ENCODE assay signal across 2 cellular contexts in the genomic region with DNA sequence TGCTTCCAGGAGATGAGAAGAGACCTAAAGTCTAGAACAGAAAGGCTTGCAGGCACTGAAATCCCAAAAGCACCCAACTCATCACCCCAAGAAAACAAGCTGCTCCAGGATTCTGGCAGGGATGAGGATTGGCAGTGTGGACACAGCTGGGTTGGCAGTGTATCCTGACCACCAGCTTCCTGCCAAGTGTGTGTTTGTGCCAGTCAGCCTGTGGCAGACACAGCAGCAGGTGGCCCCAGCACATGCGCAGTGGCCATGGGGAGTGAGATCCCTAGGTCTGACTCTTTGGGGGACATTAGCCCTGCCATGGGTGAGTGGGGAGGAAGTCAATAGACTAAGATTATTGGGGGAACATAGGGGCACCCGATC.
TF ChIP-seq lines count a peak whose summit lies in the region.

No MANE protein-coding gene starts in this region.

TF ChIP-seq in SK-N-SH treated with all-trans-retinoic acid at 6 μM for 48 hours, 23 proteins besides CTCF, POLR2A, EP300 and RAD21 (continued from another document):
- no peak for TF ChIP-seq TCF4 (CRISPR knock-in tag; IDR thresholded peaks at IDR 0.05; ENCODE audit: borderline replicate concordance)
- TF ChIP-seq, protein P1, sequence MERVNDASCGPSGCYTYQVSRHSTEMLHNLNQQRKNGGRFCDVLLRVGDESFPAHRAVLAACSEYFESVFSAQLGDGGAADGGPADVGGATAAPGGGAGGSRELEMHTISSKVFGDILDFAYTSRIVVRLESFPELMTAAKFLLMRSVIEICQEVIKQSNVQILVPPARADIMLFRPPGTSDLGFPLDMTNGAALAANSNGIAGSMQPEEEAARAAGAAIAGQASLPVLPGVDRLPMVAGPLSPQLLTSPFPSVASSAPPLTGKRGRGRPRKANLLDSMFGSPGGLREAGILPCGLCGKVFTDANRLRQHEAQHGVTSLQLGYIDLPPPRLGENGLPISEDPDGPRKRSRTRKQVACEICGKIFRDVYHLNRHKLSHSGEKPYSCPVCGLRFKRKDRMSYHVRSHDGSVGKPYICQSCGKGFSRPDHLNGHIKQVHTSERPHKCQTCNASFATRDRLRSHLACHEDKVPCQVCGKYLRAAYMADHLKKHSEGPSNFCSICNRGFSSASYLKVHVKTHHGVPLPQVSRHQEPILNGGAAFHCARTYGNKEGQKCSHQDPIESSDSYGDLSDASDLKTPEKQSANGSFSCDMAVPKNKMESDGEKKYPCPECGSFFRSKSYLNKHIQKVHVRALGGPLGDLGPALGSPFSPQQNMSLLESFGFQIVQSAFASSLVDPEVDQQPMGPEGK (CRISPR knock-in tag; IDR thresholded peaks at IDR 0.05; ENCODE audit: borderline replicate concordance) = no peak
- TF ChIP-seq ZC3H10 (CRISPR knock-in tag; IDR thresholded peaks at IDR 0.05) = no peak
- no peak for TF ChIP-seq ZNF70 (CRISPR knock-in tag; IDR thresholded peaks at IDR 0.05)
- TF ChIP-seq RARB (CRISPR knock-in tag; IDR thresholded peaks at IDR 0.05) = no peak
- TF ChIP-seq TOX (CRISPR knock-in tag; IDR thresholded peaks at IDR 0.05; ENCODE audit: borderline replicate concordance) = no peak
- TF ChIP-seq BACH2 (CRISPR knock-in tag; IDR thresholded peaks at IDR 0.05; ENCODE audit: borderline replicate concordance) = no peak
- TF ChIP-seq, protein P2, sequence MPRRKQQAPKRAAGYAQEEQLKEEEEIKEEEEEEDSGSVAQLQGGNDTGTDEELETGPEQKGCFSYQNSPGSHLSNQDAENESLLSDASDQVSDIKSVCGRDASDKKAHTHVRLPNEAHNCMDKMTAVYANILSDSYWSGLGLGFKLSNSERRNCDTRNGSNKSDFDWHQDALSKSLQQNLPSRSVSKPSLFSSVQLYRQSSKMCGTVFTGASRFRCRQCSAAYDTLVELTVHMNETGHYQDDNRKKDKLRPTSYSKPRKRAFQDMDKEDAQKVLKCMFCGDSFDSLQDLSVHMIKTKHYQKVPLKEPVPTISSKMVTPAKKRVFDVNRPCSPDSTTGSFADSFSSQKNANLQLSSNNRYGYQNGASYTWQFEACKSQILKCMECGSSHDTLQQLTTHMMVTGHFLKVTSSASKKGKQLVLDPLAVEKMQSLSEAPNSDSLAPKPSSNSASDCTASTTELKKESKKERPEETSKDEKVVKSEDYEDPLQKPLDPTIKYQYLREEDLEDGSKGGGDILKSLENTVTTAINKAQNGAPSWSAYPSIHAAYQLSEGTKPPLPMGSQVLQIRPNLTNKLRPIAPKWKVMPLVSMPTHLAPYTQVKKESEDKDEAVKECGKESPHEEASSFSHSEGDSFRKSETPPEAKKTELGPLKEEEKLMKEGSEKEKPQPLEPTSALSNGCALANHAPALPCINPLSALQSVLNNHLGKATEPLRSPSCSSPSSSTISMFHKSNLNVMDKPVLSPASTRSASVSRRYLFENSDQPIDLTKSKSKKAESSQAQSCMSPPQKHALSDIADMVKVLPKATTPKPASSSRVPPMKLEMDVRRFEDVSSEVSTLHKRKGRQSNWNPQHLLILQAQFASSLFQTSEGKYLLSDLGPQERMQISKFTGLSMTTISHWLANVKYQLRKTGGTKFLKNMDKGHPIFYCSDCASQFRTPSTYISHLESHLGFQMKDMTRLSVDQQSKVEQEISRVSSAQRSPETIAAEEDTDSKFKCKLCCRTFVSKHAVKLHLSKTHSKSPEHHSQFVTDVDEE (CRISPR knock-in tag; IDR thresholded peaks at IDR 0.05) = no peak
- TF ChIP-seq ZFP30 (CRISPR knock-in tag; IDR thresholded peaks at IDR 0.05) = no peak
- no peak for TF ChIP-seq ISL1 (CRISPR knock-in tag; IDR thresholded peaks at IDR 0.05)
- TF ChIP-seq PPARA (CRISPR knock-in tag; IDR thresholded peaks at IDR 0.05; ENCODE audit: borderline replicate concordance) = no peak

TF ChIP-seq in SK-N-SH, 30 proteins besides CTCF, POLR2A, EP300 and RAD21 (continued from another document):
- TF ChIP-seq, protein P3, sequence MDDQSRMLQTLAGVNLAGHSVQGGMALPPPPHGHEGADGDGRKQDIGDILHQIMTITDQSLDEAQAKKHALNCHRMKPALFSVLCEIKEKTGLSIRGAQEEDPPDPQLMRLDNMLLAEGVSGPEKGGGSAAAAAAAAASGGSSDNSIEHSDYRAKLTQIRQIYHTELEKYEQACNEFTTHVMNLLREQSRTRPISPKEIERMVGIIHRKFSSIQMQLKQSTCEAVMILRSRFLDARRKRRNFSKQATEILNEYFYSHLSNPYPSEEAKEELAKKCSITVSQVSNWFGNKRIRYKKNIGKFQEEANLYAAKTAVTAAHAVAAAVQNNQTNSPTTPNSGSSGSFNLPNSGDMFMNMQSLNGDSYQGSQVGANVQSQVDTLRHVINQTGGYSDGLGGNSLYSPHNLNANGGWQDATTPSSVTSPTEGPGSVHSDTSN (IDR thresholded peaks at IDR 0.05) = no peak
- TF ChIP-seq, protein P4, sequence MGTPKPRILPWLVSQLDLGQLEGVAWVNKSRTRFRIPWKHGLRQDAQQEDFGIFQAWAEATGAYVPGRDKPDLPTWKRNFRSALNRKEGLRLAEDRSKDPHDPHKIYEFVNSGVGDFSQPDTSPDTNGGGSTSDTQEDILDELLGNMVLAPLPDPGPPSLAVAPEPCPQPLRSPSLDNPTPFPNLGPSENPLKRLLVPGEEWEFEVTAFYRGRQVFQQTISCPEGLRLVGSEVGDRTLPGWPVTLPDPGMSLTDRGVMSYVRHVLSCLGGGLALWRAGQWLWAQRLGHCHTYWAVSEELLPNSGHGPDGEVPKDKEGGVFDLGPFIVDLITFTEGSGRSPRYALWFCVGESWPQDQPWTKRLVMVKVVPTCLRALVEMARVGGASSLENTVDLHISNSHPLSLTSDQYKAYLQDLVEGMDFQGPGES (IDR thresholded peaks at IDR 0.05; ENCODE audit: low read depth, low read length) = no peak
